ENCODE assay signal across 9 cellular contexts in the genomic region with DNA sequence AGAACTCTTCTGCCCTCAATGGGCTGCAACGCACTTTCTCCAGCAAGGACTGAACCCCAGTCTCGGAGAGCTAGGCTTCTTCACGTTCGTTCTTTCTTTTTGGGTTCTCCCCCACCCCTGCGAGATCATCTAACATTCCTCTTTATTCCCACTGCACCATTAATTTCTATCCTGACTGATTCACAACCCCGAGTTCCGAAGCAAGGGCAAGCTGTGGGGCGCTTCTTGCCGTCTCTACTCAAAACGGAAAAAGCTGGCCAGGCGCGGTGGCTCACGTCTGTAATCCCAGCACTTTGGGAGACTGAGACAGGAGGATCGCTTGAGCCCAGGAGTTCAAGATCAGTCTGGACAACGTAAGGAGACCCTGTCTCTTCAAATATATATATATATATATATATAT. TPM values are rescaled to one million over a fixed set of nuclear protein-coding genes. Genes with fewer than 3 reads are reported as not detected.
DNase-seq lines count a peak whose midpoint lies in the region; ATAC-seq, FAIRE-seq and TF ChIP-seq lines count a peak whose summit lies in the region.
"Had no signal": no experiment of that assay in that cellular context is flagged by ENCODE, and none has a peak within 500 bp of the region (broad histone marks: within the 10 kb centered on the region; RNA-seq: fewer than 3 reads in every experiment).

No MANE protein-coding gene starts in this region.

- FAIRE-seq in HTR-8/SVneo (lab: Jason Lieb, UNC): no peak

- peak overlapping the region; percentile 83; the same call in 1 of the 2 replicates for H2AFZ ChIP-seq in Loucy (ENCODE audit: low read length)

- H3K27ac ChIP-seq in dorsolateral prefrontal cortex: peak overlapping the region in 53 of 59 donors; percentile 13 to 93 (median 77)

- peak overlapping the region; percentile 52 for H3K4me2 ChIP-seq in Loucy (ENCODE audit: low read depth, low read length, poor library complexity, severe bottlenecking)

- no peaks in the 10 kb centered on the region for H3K79me2 ChIP-seq in Loucy (ENCODE audit: insufficient read depth, low read length)

- no peaks in the 10 kb centered on the region for H3K9me2 ChIP-seq in Loucy (replicated peaks; ENCODE audit: low read depth, low read length)

- H3K27me3 Mint-ChIP-seq in natural killer cell (ENCODE audit: low read depth in 2 of 2): peaks cover 0 to 6% of the 10 kb centered on the region in 2 donors

- peak overlapping the region; percentile 91 for H3K4me3 Mint-ChIP-seq in natural killer cell

- H3K4me1 ChIP-seq in BE2C: peaks cover 14% of the 10 kb centered on the region
- peaks cover 16% of the 10 kb centered on the region for H3K4me1 ChIP-seq in Loucy (ENCODE audit: insufficient read depth, low read length, poor library complexity, severe bottlenecking)

- H3K27me3 ChIP-seq in BE2C (no peaks in the 10 kb centered on the region), Loucy (ENCODE audit: insufficient read depth, low read length, poor library complexity, severe bottlenecking) (no peaks in the 10 kb centered on the region), dorsolateral prefrontal cortex (no peaks in the 10 kb centered on the region)

- peak overlapping the region; percentile 78 to 80 for H3K27ac Mint-ChIP-seq in natural killer cell

- DNase-seq in BE2C (no peak), dorsolateral prefrontal cortex (no peak), natural killer cell (no peak), hippocampal formation (lab: John Stamatoyannopoulos, UW) (no peak), COR-L47 (lab: John Stamatoyannopoulos, UW) (no peak), HTR-8/SVneo (ENCODE audit: insufficient read length, low spot score) (no peak)
- DNase-seq in stimulated activated CD4-positive, alpha-beta T cell treated with anti-CD3 and anti-CD28 coated beads, Interleukin-1b, Interleukin-23, amount 100 ng/mL, for 48 hours: no peak

- H3K4me3 ChIP-seq in BE2C (ENCODE audit: low read depth, low read length) (peak overlapping the region; percentile 80), Loucy (ENCODE audit: low read length, poor library complexity, severe bottlenecking) (peak overlapping the region; percentile 58), dorsolateral prefrontal cortex (peak overlapping the region in 56 of 59 donors; percentile 35 to 82 (median 60))

- peak overlapping the region; percentile 6 for H3K9ac ChIP-seq in Loucy (ENCODE audit: low read depth, low read length, poor library complexity, severe bottlenecking)

- TF ChIP-seq CTCF in BE2C (IDR thresholded peaks at IDR 0.05; ENCODE audit: low read depth, low read length): no peak
- no peak for TF ChIP-seq CTCF in Loucy (conservative IDR thresholded peaks at IDR 0.05; ENCODE audit: low read length)
- TF ChIP-seq CTCF in dorsolateral prefrontal cortex (IDR thresholded peaks at IDR 0.05 in 54 of 56, conservative IDR thresholded peaks at IDR 0.05 in 2 of 56; ENCODE audit: low read depth in 1 of 56, partially characterized antibody in 56 of 56): no peak
- no peak for TF ChIP-seq CTCF in natural killer cell (IDR thresholded peaks at IDR 0.05)

- no peaks in the 10 kb centered on the region for H3K9me3 Mint-ChIP-seq in natural killer cell

- H3K9me3 ChIP-seq in BE2C (no peaks in the 10 kb centered on the region), Loucy (ENCODE audit: insufficient read depth, low read depth, low read length) (no peaks in the 10 kb centered on the region)

- H3K36me3 Mint-ChIP-seq in natural killer cell: no peaks in the 10 kb centered on the region

- peaks cover 12 to 13% of the 10 kb centered on the region in 2 donors for H3K4me1 Mint-ChIP-seq in natural killer cell

- no peaks in the 10 kb centered on the region for H3F3A ChIP-seq in Loucy (ENCODE audit: low read depth)

- H4K20me1 ChIP-seq in Loucy (ENCODE audit: insufficient read depth, low read length, poor library complexity, severe bottlenecking): no peaks in the 10 kb centered on the region

- ATAC-seq in natural killer cell: no peak

- intact Hi-C loops in dorsolateral prefrontal cortex (cut with DNase I): loop anchor here (2.0 to 5.0 kb wide), 3 partner anchors 151 to 231 kb away; no protein-coding TSS in a partner anchor
- intact Hi-C loops in natural killer cell (cut with micrococcal nuclease): loop anchor here (1.0 kb wide), 2 partner anchors 70 to 219 kb away; no protein-coding TSS in a partner anchor

- no peaks in the 10 kb centered on the region for H3K36me3 ChIP-seq in BE2C
- H3K36me3 ChIP-seq in Loucy (ENCODE audit: insufficient read depth, low read length): no peaks in the 10 kb centered on the region

RNA-seq across cellular contexts. Expression of gene BTG2, which starts 37.4 kb away (rescaled TPM):
- 15.1 TPM for polyA plus RNA-seq in BE2C (2012; ENCODE audit: insufficient read depth, insufficient read length, low read depth)
- 100 to 1,000 TPM in 3 of 120 experiments, 10 to 100 TPM in 117; 21.2 to 122 (median 33.4) TPM for total RNA-seq in dorsolateral prefrontal cortex
- 1,000 to 10,000 TPM in 1 of 3 donors, 100 to 1,000 TPM in 2; 499 to 1,024 (median 851) TPM for total RNA-seq in natural killer cell

RNA-seq across cellular contexts. Expression of gene CHIT1, which starts 38.4 kb away (rescaled TPM):
- 0.74 TPM for polyA plus RNA-seq in BE2C (2012; ENCODE audit: insufficient read depth, insufficient read length, low read depth)
- 1 to 10 TPM in 92 of 120 experiments, under 1 TPM in 24, not detected in 4; 0.17 to 6.8 (median 1.6) TPM for total RNA-seq in dorsolateral prefrontal cortex
- 1 to 10 TPM in 1 of 3 donors, under 1 TPM in 1, not detected in 1; 0.07 to 2.2 TPM for total RNA-seq in natural killer cell
- total RNA-seq: HT1080 had no signal

Comparison
In these comparisons a context has a peak if more than half of its experiments do, and no peak if none do; other contexts are left out.
1. RNA of gene BTG2, which starts 37.4 kb away (total RNA-seq): 499 to 1,024 TPM in natural killer cell; 21.2 to 122 TPM in dorsolateral prefrontal cortex; every median in the first group is over 4 times any median in the second.
2. Peak in every context shown above with its lines, with median percentiles within 50 percentile points of each other: H3K4me3 ChIP-seq.